2 cellular contexts compared by ENCODE assay signal in the genomic region with DNA sequence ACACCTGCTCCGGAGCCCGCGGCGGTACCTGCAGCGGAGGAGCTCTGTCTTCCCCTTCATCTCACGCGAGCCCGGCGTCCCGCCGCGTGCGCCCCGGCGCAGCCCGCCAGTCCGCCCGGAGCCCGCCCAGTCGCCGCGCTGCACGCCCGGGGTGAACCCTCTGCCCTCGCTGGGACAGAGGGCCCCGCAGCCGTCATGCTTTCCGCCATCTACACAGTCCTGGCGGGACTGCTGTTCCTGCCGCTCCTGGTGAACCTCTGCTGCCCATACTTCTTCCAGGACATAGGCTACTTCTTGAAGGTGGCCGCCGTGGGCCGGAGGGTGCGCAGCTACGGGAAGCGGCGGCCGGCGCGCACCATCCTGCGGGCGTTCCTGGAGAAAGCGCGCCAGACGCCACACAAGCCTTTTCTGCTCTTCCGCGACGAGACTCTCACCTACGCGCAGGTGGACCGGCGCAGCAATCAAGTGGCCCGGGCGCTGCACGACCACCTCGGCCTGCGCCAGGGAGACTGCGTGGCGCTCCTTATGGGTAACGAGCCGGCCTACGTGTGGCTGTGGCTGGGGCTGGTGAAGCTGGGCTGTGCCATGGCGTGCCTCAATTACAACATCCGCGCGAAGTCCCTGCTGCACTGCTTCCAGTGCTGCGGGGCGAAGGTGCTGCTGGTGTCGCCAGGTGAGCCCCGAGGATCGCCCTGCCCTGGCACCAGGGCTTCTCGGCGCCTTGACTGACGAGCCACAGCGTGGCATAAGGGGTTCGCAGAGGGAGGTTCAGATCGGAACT.
TF ChIP-seq lines count a peak whose summit lies in the region.

No MANE protein-coding gene starts in this region.

TF ChIP-seq in HCT116, 20 proteins besides CTCF, POLR2A, EP300 and RAD21 (continued from another document):
- TF ChIP-seq SRF (IDR thresholded peaks at IDR 0.05; ENCODE audit: low read depth) (no peak), SIN3A (IDR thresholded peaks at IDR 0.05; ENCODE audit: low read depth) (no peak), EGR1 (IDR thresholded peaks at IDR 0.05; ENCODE audit: low read depth) (no peak), POLR2AphosphoS5 (IDR thresholded peaks at IDR 0.05; ENCODE audit: low read depth, low read length) (peak; percentile 65), ZFX (IDR thresholded peaks at IDR 0.05) (peak; percentile 54), EZH2 (IDR thresholded peaks at IDR 0.05) (no peak)

TF ChIP-seq in neural cell, 6 proteins besides CTCF, POLR2A, EP300 and RAD21 (continued from another document):
- TF ChIP-seq, protein P1, sequence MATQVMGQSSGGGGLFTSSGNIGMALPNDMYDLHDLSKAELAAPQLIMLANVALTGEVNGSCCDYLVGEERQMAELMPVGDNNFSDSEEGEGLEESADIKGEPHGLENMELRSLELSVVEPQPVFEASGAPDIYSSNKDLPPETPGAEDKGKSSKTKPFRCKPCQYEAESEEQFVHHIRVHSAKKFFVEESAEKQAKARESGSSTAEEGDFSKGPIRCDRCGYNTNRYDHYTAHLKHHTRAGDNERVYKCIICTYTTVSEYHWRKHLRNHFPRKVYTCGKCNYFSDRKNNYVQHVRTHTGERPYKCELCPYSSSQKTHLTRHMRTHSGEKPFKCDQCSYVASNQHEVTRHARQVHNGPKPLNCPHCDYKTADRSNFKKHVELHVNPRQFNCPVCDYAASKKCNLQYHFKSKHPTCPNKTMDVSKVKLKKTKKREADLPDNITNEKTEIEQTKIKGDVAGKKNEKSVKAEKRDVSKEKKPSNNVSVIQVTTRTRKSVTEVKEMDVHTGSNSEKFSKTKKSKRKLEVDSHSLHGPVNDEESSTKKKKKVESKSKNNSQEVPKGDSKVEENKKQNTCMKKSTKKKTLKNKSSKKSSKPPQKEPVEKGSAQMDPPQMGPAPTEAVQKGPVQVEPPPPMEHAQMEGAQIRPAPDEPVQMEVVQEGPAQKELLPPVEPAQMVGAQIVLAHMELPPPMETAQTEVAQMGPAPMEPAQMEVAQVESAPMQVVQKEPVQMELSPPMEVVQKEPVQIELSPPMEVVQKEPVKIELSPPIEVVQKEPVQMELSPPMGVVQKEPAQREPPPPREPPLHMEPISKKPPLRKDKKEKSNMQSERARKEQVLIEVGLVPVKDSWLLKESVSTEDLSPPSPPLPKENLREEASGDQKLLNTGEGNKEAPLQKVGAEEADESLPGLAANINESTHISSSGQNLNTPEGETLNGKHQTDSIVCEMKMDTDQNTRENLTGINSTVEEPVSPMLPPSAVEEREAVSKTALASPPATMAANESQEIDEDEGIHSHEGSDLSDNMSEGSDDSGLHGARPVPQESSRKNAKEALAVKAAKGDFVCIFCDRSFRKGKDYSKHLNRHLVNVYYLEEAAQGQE (IDR thresholded peaks at IDR 0.05; ENCODE audit: borderline replicate concordance): no peak
- TF ChIP-seq TAF1 (IDR thresholded peaks at IDR 0.05; ENCODE audit: low read depth): no peak
- no peak for TF ChIP-seq POLR2AphosphoS5 (IDR thresholded peaks at IDR 0.05)
- TF ChIP-seq EZH2 (IDR thresholded peaks at IDR 0.05; ENCODE audit: borderline replicate concordance, insufficient read depth, low read length, poor library complexity, severe bottlenecking): no peak
